In genomic region chr13:83879431-83880171, GRCh38 we compare ENCODE assay signal across 11 cellular contexts. TPM values are rescaled to one million over a fixed set of nuclear protein-coding genes. Genes with fewer than 3 reads are reported as not detected.
A peak's percentile ranks its signal among the peaks of the same experiment; 100 is the strongest.
DNase-seq lines count a peak whose midpoint lies in the region; ATAC-seq and TF ChIP-seq lines count a peak whose summit lies in the region.
"Had no signal": no experiment of that assay in that cellular context is flagged by ENCODE, and none has a peak within 500 bp of the region (broad histone marks: within the 10 kb centered on the region; RNA-seq: fewer than 3 reads in every experiment).

No MANE protein-coding gene starts in this region.

- POLR2A ChIA-PET in OCI-LY7 (lab: Charles Lee): no interaction called here

- peaks cover 5% of the 10 kb centered on the region for H3K4me1 Mint-ChIP-seq in activated T-helper 2 cell treated with anti-CD3 and anti-CD28 coated beads, Interferon-gamma antibody, Interleukin-2, Interleukin-4, amounts not matched to agents 10 μg/mL and 5 μg/mL and 100 μg/mL, durations not matched to agents 14 hours and 24 hours and 36 hours (ENCODE audit: low read depth)
- peaks cover 17% of the 10 kb centered on the region for H3K4me1 Mint-ChIP-seq in glutamatergic neuron (ENCODE audit: low read depth, unreplicated experiment)
- H3K4me1 Mint-ChIP-seq in T-helper 2 cell treated with Interferon-gamma antibody and Interleukin-4, amounts not matched to agents 5 μg/mL and 100 μg/mL, for 36 hours (ENCODE audit: low read depth): peaks cover 6% of the 10 kb centered on the region

- H3K9me2 ChIP-seq in OCI-LY7 (ENCODE audit: insufficient read depth, low read length): no peaks in the 10 kb centered on the region

- peaks cover 53% of the 10 kb centered on the region for H3K27me3 ChIP-seq in lower lobe of right lung (ENCODE audit: low read depth)

- no peak overlapping the region for H3K27ac Mint-ChIP-seq in activated T-helper 2 cell treated with anti-CD3 and anti-CD28 coated beads, Interferon-gamma antibody, Interleukin-2, Interleukin-4, amounts not matched to agents 10 μg/mL and 5 μg/mL and 100 μg/mL, durations not matched to agents 14 hours and 24 hours and 36 hours
- H3K27ac Mint-ChIP-seq in glutamatergic neuron (ENCODE audit: unreplicated experiment): peak overlapping the region; percentile 84
- no peak overlapping the region for H3K27ac Mint-ChIP-seq in T-helper 2 cell treated with Interferon-gamma antibody and Interleukin-4, amounts not matched to agents 5 μg/mL and 100 μg/mL, for 36 hours

- CTCF ChIA-PET in OCI-LY7 (lab: Charles Lee; ENCODE audit: unreplicated experiment): no interaction called here

- H3K9me3 ChIP-seq in lower lobe of right lung (no peaks in the 10 kb centered on the region), OCI-LY7 (ENCODE audit: low read length) (no peaks in the 10 kb centered on the region)

- H3K36me3 ChIP-seq in lower lobe of right lung: no peaks in the 10 kb centered on the region
- no peaks in the 10 kb centered on the region for H3K36me3 ChIP-seq in OCI-LY7 (ENCODE audit: insufficient read depth, low read length)

- H3K27me3 Mint-ChIP-seq in activated T-helper 2 cell treated with anti-CD3 and anti-CD28 coated beads, Interferon-gamma antibody, Interleukin-2, Interleukin-4, amounts not matched to agents 10 μg/mL and 5 μg/mL and 100 μg/mL, durations not matched to agents 14 hours and 24 hours and 36 hours (ENCODE audit: low read depth): peaks cover 47% of the 10 kb centered on the region
- H3K27me3 Mint-ChIP-seq in glutamatergic neuron (ENCODE audit: unreplicated experiment): peaks cover 15% of the 10 kb centered on the region
- H3K27me3 Mint-ChIP-seq in T-helper 2 cell treated with Interferon-gamma antibody and Interleukin-4, amounts not matched to agents 5 μg/mL and 100 μg/mL, for 36 hours (ENCODE audit: low read depth): peaks cover 46% of the 10 kb centered on the region

- H2AFZ ChIP-seq in OCI-LY7 (ENCODE audit: low read length): no peak overlapping the region

- peak overlapping the region; percentile 30 for H3K4me3 Mint-ChIP-seq in activated T-helper 2 cell treated with anti-CD3 and anti-CD28 coated beads, Interferon-gamma antibody, Interleukin-2, Interleukin-4, amounts not matched to agents 10 μg/mL and 5 μg/mL and 100 μg/mL, durations not matched to agents 14 hours and 24 hours and 36 hours (ENCODE audit: low read depth)
- peak overlapping the region; percentile 96 for H3K4me3 Mint-ChIP-seq in glutamatergic neuron (ENCODE audit: unreplicated experiment)
- H3K4me3 Mint-ChIP-seq in T-helper 2 cell treated with Interferon-gamma antibody and Interleukin-4, amounts not matched to agents 5 μg/mL and 100 μg/mL, for 36 hours: no peak overlapping the region

- BruUV-seq in OCI-LY7 (replicated peaks; lab: Mats Ljungman, UMichigan): no TSS peak

- no peaks in the 10 kb centered on the region for H3K79me2 ChIP-seq in OCI-LY7 (ENCODE audit: insufficient read depth, low read depth, low read length)

- intact Hi-C loops in activated T-helper 2 cell treated with anti-CD3 and anti-CD28 coated beads, Interferon-gamma antibody, Interleukin-2, Interleukin-4, amounts not matched to agents 10 μg/mL and 5 μg/mL and 100 μg/mL, durations not matched to agents 14 hours and 24 hours and 36 hours (cut with micrococcal nuclease): loop anchor here (10.0 kb wide), 1 partner anchor 255 kb away; no protein-coding TSS in a partner anchor
- intact Hi-C loops in posterior cingulate gyrus (cut with DNase I): loop anchor here (5.0 to 10.0 kb wide), 3 partner anchors 55 to 242 kb away; no protein-coding TSS in a partner anchor
- intact Hi-C loops in lower lobe of right lung (cut with DNase I): no loop called here
- intact Hi-C loops in OCI-LY7 (cut with micrococcal nuclease; ENCODE audit: unreplicated experiment): no loop called here

- TF ChIP-seq CTCF in glutamatergic neuron (IDR thresholded peaks at IDR 0.05; ENCODE audit: partially characterized antibody, unreplicated experiment) (no peak), lower lobe of right lung (IDR thresholded peaks at IDR 0.05) (no peak), OCI-LY7 (conservative IDR thresholded peaks at IDR 0.05; ENCODE audit: low read length) (no peak)

- ATAC-seq in GM21786 (IDR thresholded peaks at IDR 0.05; ENCODE audit: unreplicated experiment) (no peak), lower lobe of right lung (no peak)

- no peak overlapping the region for H3K4me3 ChIP-seq in lower lobe of right lung
- H3K4me3 ChIP-seq in OCI-LY7 (ENCODE audit: low read depth, low read length, poor library complexity, severe bottlenecking): no peak overlapping the region

- no peaks in the 10 kb centered on the region for H3K4me1 ChIP-seq in lower lobe of right lung
- H3K4me1 ChIP-seq in OCI-LY7 (ENCODE audit: insufficient read depth, low read length, poor library complexity, severe bottlenecking): no peaks in the 10 kb centered on the region

- no peak overlapping the region for H3K4me2 ChIP-seq in OCI-LY7 (ENCODE audit: low read length)

- H3K27ac ChIP-seq in lower lobe of right lung (no peak overlapping the region), OCI-LY7 (ENCODE audit: low read depth, low read length, poor library complexity, severe bottlenecking) (no peak overlapping the region)

- H3K36me3 Mint-ChIP-seq in activated T-helper 2 cell treated with anti-CD3 and anti-CD28 coated beads, Interferon-gamma antibody, Interleukin-2, Interleukin-4, amounts not matched to agents 10 μg/mL and 5 μg/mL and 100 μg/mL, durations not matched to agents 14 hours and 24 hours and 36 hours (ENCODE audit: low read depth): no peaks in the 10 kb centered on the region
- H3K36me3 Mint-ChIP-seq in glutamatergic neuron (ENCODE audit: unreplicated experiment): no peaks in the 10 kb centered on the region
- no peaks in the 10 kb centered on the region for H3K36me3 Mint-ChIP-seq in T-helper 2 cell treated with Interferon-gamma antibody and Interleukin-4, amounts not matched to agents 5 μg/mL and 100 μg/mL, for 36 hours (ENCODE audit: low read depth)

- DNase-seq in EH (ENCODE audit: low read depth) (peak; percentile 21), glutamatergic neuron (peak; percentile 37), posterior cingulate gyrus (peak; percentile 50 to 93 (median 68)), lower lobe of right lung (no peak), OCI-LY7 (ENCODE audit: low spot score) (no peak)
- DNase-seq in activated T-helper 2 cell treated with anti-CD3 and anti-CD28 coated beads, Interferon-gamma antibody, Interleukin-2, Interleukin-4, amounts not matched to agents 10 μg/mL and 5 μg/mL and 100 μg/mL, durations not matched to agents 14 hours and 24 hours and 36 hours (ENCODE audit: low spot score): no peak
- no peak for DNase-seq in T-helper 2 cell treated with Interferon-gamma antibody and Interleukin-4, amounts not matched to agents 5 μg/mL and 100 μg/mL, for 36 hours (ENCODE audit: low spot score)
- DNase-seq: NCI-H1694 treated with DMSO at 0.1 percent for 48 hours; stimulated activated CD4-positive, alpha-beta T cell treated with anti-CD3 and anti-CD28 coated beads, Interleukin-12 subunit alpha, Interleukin-12 subunit beta, amount 100 ng/mL, for 4 hours had no signal

- H4K20me1 ChIP-seq in OCI-LY7 (ENCODE audit: insufficient read depth, low read length): no peaks in the 10 kb centered on the region

- H3K9me3 Mint-ChIP-seq in activated T-helper 2 cell treated with anti-CD3 and anti-CD28 coated beads, Interferon-gamma antibody, Interleukin-2, Interleukin-4, amounts not matched to agents 10 μg/mL and 5 μg/mL and 100 μg/mL, durations not matched to agents 14 hours and 24 hours and 36 hours: no peaks in the 10 kb centered on the region
- H3K9me3 Mint-ChIP-seq in glutamatergic neuron (ENCODE audit: unreplicated experiment): peaks cover 24% of the 10 kb centered on the region
- peaks cover 11% of the 10 kb centered on the region for H3K9me3 Mint-ChIP-seq in T-helper 2 cell treated with Interferon-gamma antibody and Interleukin-4, amounts not matched to agents 5 μg/mL and 100 μg/mL, for 36 hours

RNA-seq across cellular contexts. Expression of gene SLITRK1, which starts 2.7 kb away (rescaled TPM):
- not detected in 2 replicates for total RNA-seq in activated T-helper 2 cell treated with anti-CD3 and anti-CD28 coated beads, Interferon-gamma antibody, Interleukin-2, Interleukin-4, amounts not matched to agents 10 μg/mL and 5 μg/mL and 100 μg/mL, durations not matched to agents 14 hours and 24 hours and 36 hours
- 69.8 TPM for total RNA-seq in glutamatergic neuron (ENCODE audit: unreplicated experiment)
- total RNA-seq in lower lobe of right lung: not detected
- not detected in 2 replicates for total RNA-seq in OCI-LY7 (2014; rRNA removed; shearing (Covaris generic))
- not detected in 2 replicates for total RNA-seq in OCI-LY7 (2022)
- total RNA-seq: T-helper 1 cell treated with Interleukin-12 subunit alpha and Interleukin-12 subunit beta and Interleukin-4 antibody, amounts not matched to agents 30 ng/mL and 1 ng/mL, for 36 hours had no signal

Comparison
In these comparisons a context has a peak if more than half of its experiments do, and no peak if none do; other contexts are left out.
1. DNase-seq: peak in EH (single experiment), glutamatergic neuron (single experiment) and posterior cingulate gyrus (10 of 10); none in activated T-helper 2 cell treated with anti-CD3 and anti-CD28 coated beads, Interferon-gamma antibody, Interleukin-2, Interleukin-4, amounts not matched to agents 10 μg/mL and 5 μg/mL and 100 μg/mL, durations not matched to agents 14 hours and 24 hours and 36 hours (single experiment), T-helper 2 cell treated with Interferon-gamma antibody and Interleukin-4, amounts not matched to agents 5 μg/mL and 100 μg/mL, for 36 hours (single experiment), lower lobe of right lung (single experiment) and OCI-LY7 (single experiment).
2. RNA of gene SLITRK1, which starts 2.7 kb away (total RNA-seq): 69.8 TPM in glutamatergic neuron (single experiment); not detected in activated T-helper 2 cell treated with anti-CD3 and anti-CD28 coated beads, Interferon-gamma antibody, Interleukin-2, Interleukin-4, amounts not matched to agents 10 μg/mL and 5 μg/mL and 100 μg/mL, durations not matched to agents 14 hours and 24 hours and 36 hours, not detected in lower lobe of right lung (single experiment) and not detected in OCI-LY7; every median in the first group is over 10 times any median in the second.
3. intact Hi-C loops: an anchor here in activated T-helper 2 cell treated with anti-CD3 and anti-CD28 coated beads, Interferon-gamma antibody, Interleukin-2, Interleukin-4, amounts not matched to agents 10 μg/mL and 5 μg/mL and 100 μg/mL, durations not matched to agents 14 hours and 24 hours and 36 hours (10.0 kb wide) and posterior cingulate gyrus (5.0 to 10.0 kb wide); none called in lower lobe of right lung and OCI-LY7.